Comparison of ENCODE assay signal across 8 cellular contexts in genomic region chr10:3775671-3776551, GRCh38. TPM values are rescaled to one million over a fixed set of nuclear protein-coding genes. Genes with fewer than 3 reads are reported as not detected.
DNase-seq lines count a peak whose midpoint lies in the region; ATAC-seq and TF ChIP-seq lines count a peak whose summit lies in the region.

No MANE protein-coding gene starts in this region.

- H3K4me1 ChIP-seq in CD8-positive, alpha-beta memory T cell (ENCODE audit: insufficient read depth, low read length): peaks cover 58% of the 10 kb centered on the region
- H3K4me1 ChIP-seq in left ventricle myocardium inferior (peaks cover 63% of the 10 kb centered on the region), sigmoid colon (peaks cover 0 to 65% (median 64%) of the 10 kb centered on the region in 4 donors)

- H3K36me3 ChIP-seq in CD8-positive, alpha-beta memory T cell (ENCODE audit: insufficient read depth, low read length): peaks cover 42% of the 10 kb centered on the region
- H3K36me3 ChIP-seq in MG63 (peaks cover 53% of the 10 kb centered on the region), left ventricle myocardium inferior (peaks cover 55% of the 10 kb centered on the region), sigmoid colon (peaks cover 9 to 53% (median 25%) of the 10 kb centered on the region in 4 donors)

- DNase-seq in CD8-positive, alpha-beta memory T cell: peak in 2 of 5 donors; percentile 41 to 71
- DNase-seq in MG63: peak; percentile 18
- no peak for DNase-seq in activated naive CD8-positive, alpha-beta T cell treated with anti-CD3 and anti-CD28 coated beads, Interleukin-2, amount 10 ng/mL, durations not matched to agents 7 days and 5 days
- no peak for DNase-seq in left ventricle myocardium inferior
- peak; percentile 67 for DNase-seq in sigmoid colon
- DNase-seq in UCSD-AML1 (lab: John Stamatoyannopoulos, UW; ENCODE audit: unreplicated experiment): no peak
- no peak for DNase-seq in hippocampal formation (lab: John Stamatoyannopoulos, UW)

- CTCF ChIA-PET in CD8-positive, alpha-beta memory T cell (lab: Charles Lee): interaction anchor here (1.2 to 1.5 kb wide), 4 partner anchors 9 to 578 kb away, joined by 3 to 4 read pairs (median 4); partner anchors contain the start of gene KLF6

- intact Hi-C loops in left ventricle myocardium inferior (cut with micrococcal nuclease): no loop called here
- intact Hi-C loops in sigmoid colon (cut with DNase I): loop anchor here (5.0 kb wide), 2 partner anchors 484 to 579 kb away; no protein-coding TSS in a partner anchor

- peaks cover 62 to 81% (median 69%) of the 10 kb centered on the region in 3 donors for H3K4me1 Mint-ChIP-seq in CD8-positive, alpha-beta memory T cell
- H3K4me1 Mint-ChIP-seq in activated naive CD8-positive, alpha-beta T cell treated with anti-CD3 and anti-CD28 coated beads, Interleukin-2, amount 10 ng/mL, durations not matched to agents 7 days and 5 days: peaks cover 40% of the 10 kb centered on the region

- no peak for TF ChIP-seq POLR2A in sigmoid colon (IDR thresholded peaks at IDR 0.05)

- no peaks in the 10 kb centered on the region for H3K9me3 Mint-ChIP-seq in CD8-positive, alpha-beta memory T cell
- H3K9me3 Mint-ChIP-seq in activated naive CD8-positive, alpha-beta T cell treated with anti-CD3 and anti-CD28 coated beads, Interleukin-2, amount 10 ng/mL, durations not matched to agents 7 days and 5 days: peaks cover 1% of the 10 kb centered on the region

- no peaks in the 10 kb centered on the region for H3K9me3 ChIP-seq in CD8-positive, alpha-beta memory T cell (ENCODE audit: low read length)
- H3K9me3 ChIP-seq in MG63 (no peaks in the 10 kb centered on the region), left ventricle myocardium inferior (replicated peaks) (no peaks in the 10 kb centered on the region), sigmoid colon (no peaks in the 10 kb centered on the region)

- H3K4me3 Mint-ChIP-seq in CD8-positive, alpha-beta memory T cell: peak overlapping the region; percentile 51 to 93 (median 67)
- H3K4me3 Mint-ChIP-seq in activated naive CD8-positive, alpha-beta T cell treated with anti-CD3 and anti-CD28 coated beads, Interleukin-2, amount 10 ng/mL, durations not matched to agents 7 days and 5 days: peak overlapping the region; percentile 0

- POLR2A ChIA-PET in CD8-positive, alpha-beta memory T cell (lab: Charles Lee): interaction anchor here (0.6 to 3.8 kb wide), 13 partner anchors 9 to 440 kb away, joined by 3 to 35 read pairs (median 3); partner anchors contain the start of gene KLF6
- POLR2A ChIA-PET in activated naive CD8-positive, alpha-beta T cell treated with anti-CD3 and anti-CD28 coated beads, Interleukin-2, amount 10 ng/mL, durations not matched to agents 7 days and 5 days (lab: Charles Lee): interaction anchor here (0.7 to 5.0 kb wide), 14 partner anchors 9 to 306 kb away, joined by 3 to 23 read pairs (median 6); partner anchors contain the start of gene KLF6

- no peak for TF ChIP-seq CTCF in left ventricle myocardium inferior (IDR thresholded peaks at IDR 0.05; ENCODE audit: borderline replicate concordance)
- no peak for TF ChIP-seq CTCF in sigmoid colon (IDR thresholded peaks at IDR 0.05)

- peak overlapping the region; percentile 44 for H3K27ac ChIP-seq in CD8-positive, alpha-beta memory T cell (ENCODE audit: low read depth, low read length)
- peak overlapping the region; percentile 99 for H3K27ac ChIP-seq in left ventricle myocardium inferior (replicated peaks)
- H3K27ac ChIP-seq in sigmoid colon: peak overlapping the region; percentile 98 to 100 (median 100)

- no peaks in the 10 kb centered on the region for H3K27me3 ChIP-seq in CD8-positive, alpha-beta memory T cell (ENCODE audit: insufficient read depth, low read length, poor library complexity, severe bottlenecking)
- H3K27me3 ChIP-seq in MG63: no peaks in the 10 kb centered on the region
- H3K27me3 ChIP-seq in left ventricle myocardium inferior (ENCODE audit: low read depth): no peaks in the 10 kb centered on the region
- H3K27me3 ChIP-seq in sigmoid colon: no peaks in the 10 kb centered on the region

- peak overlapping the region; percentile 58 to 99 (median 92) for H3K27ac Mint-ChIP-seq in CD8-positive, alpha-beta memory T cell
- H3K27ac Mint-ChIP-seq in activated naive CD8-positive, alpha-beta T cell treated with anti-CD3 and anti-CD28 coated beads, Interleukin-2, amount 10 ng/mL, durations not matched to agents 7 days and 5 days: peak overlapping the region; percentile 62

- no peak overlapping the region for H3K4me3 ChIP-seq in CD8-positive, alpha-beta memory T cell (ENCODE audit: low read length)
- no peak overlapping the region; the same call in 1 of the 2 replicates for H3K4me3 ChIP-seq in MG63
- no peak overlapping the region for H3K4me3 ChIP-seq in left ventricle myocardium inferior
- no peak overlapping the region for H3K4me3 ChIP-seq in sigmoid colon

- ATAC-seq in activated naive CD8-positive, alpha-beta T cell treated with anti-CD3 and anti-CD28 coated beads, Interleukin-2, amount 10 ng/mL, durations not matched to agents 7 days and 5 days (ENCODE audit: low read depth): no peak
- ATAC-seq in GM18861 (IDR thresholded peaks at IDR 0.05; ENCODE audit: unreplicated experiment): no peak

- H3K27me3 Mint-ChIP-seq in CD8-positive, alpha-beta memory T cell: peaks cover 0 to 13% of the 10 kb centered on the region in 2 donors
- H3K27me3 Mint-ChIP-seq in activated naive CD8-positive, alpha-beta T cell treated with anti-CD3 and anti-CD28 coated beads, Interleukin-2, amount 10 ng/mL, durations not matched to agents 7 days and 5 days: no peaks in the 10 kb centered on the region

- 68 to 81% methylated on average over 9 of the region's 9 CpGs for WGBS in sigmoid colon, 2 donors

- H3K36me3 Mint-ChIP-seq in CD8-positive, alpha-beta memory T cell: peaks cover 31 to 72% (median 42%) of the 10 kb centered on the region in 3 donors
- peaks cover 49% of the 10 kb centered on the region for H3K36me3 Mint-ChIP-seq in activated naive CD8-positive, alpha-beta T cell treated with anti-CD3 and anti-CD28 coated beads, Interleukin-2, amount 10 ng/mL, durations not matched to agents 7 days and 5 days

- TF ChIP-seq EP300 in sigmoid colon (IDR thresholded peaks at IDR 0.05): no peak

RNA-seq across cellular contexts. Expression of gene KLF6, which starts 9.1 kb away (rescaled TPM):
- total RNA-seq in CD8-positive, alpha-beta memory T cell: 100 to 1,000 TPM; 187 to 192 TPM
- 883 TPM for polyA plus RNA-seq in CD8-positive, alpha-beta memory T cell
- 38.8 and 40.4 TPM in 2 replicates for total RNA-seq in MG63 (2014; rRNA removed; shearing (Covaris generic); ENCODE audit: low replicate concordance)
- 100 to 1,000 TPM; 350 to 352 TPM for total RNA-seq in activated naive CD8-positive, alpha-beta T cell treated with anti-CD3 and anti-CD28 coated beads, Interleukin-2, amount 10 ng/mL, durations not matched to agents 7 days and 5 days
- 43.8 TPM for total RNA-seq in left ventricle myocardium inferior
- total RNA-seq in sigmoid colon: 100 to 1,000 TPM in 2 of 4 donors, 10 to 100 TPM in 2; 50.3 to 116 (median 85.8) TPM
- polyA plus RNA-seq in sigmoid colon: 100 to 1,000 TPM in 1 of 3 donors, 10 to 100 TPM in 2; 73.3 to 137 (median 91.6) TPM

Comparison
In these comparisons a context has a peak if more than half of its experiments do, and no peak if none do; other contexts are left out.
1. DNase-seq: peak in MG63 (single experiment) and sigmoid colon (single experiment); none in activated naive CD8-positive, alpha-beta T cell treated with anti-CD3 and anti-CD28 coated beads, Interleukin-2, amount 10 ng/mL, durations not matched to agents 7 days and 5 days (single experiment), left ventricle myocardium inferior (single experiment), UCSD-AML1 (single experiment) and hippocampal formation (0 of 2).
2. H3K27ac ChIP-seq: peak in every context shown above with its lines; median percentile 100 in sigmoid colon; 99 in left ventricle myocardium inferior; 44 in CD8-positive, alpha-beta memory T cell.